In genomic region chrX:129779747-129780146, GRCh38 we compare ENCODE assay signal across 8 cellular contexts. TPM values are rescaled to one million over a fixed set of nuclear protein-coding genes. Genes with fewer than 3 reads are reported as not detected.
DNase-seq lines count a peak whose midpoint lies in the region; ATAC-seq and TF ChIP-seq lines count a peak whose summit lies in the region.

SASH3 (plus strand) TSS chrX:129779949; CDS start chrX:129780098, 149 bp downstream.

- no peaks in the 10 kb centered on the region for H3K9me3 ChIP-seq in colonic mucosa

- peaks cover 50% of the 10 kb centered on the region for H3K4me1 Mint-ChIP-seq in T-helper 2 cell treated with Interferon-gamma antibody and Interleukin-4, amounts not matched to agents 5 μg/mL and 100 μg/mL, for 36 hours (ENCODE audit: low read depth)
- no peaks in the 10 kb centered on the region for H3K4me1 Mint-ChIP-seq in osteocyte (ENCODE audit: unreplicated experiment)

- H3K9me3 Mint-ChIP-seq in T-helper 2 cell treated with Interferon-gamma antibody and Interleukin-4, amounts not matched to agents 5 μg/mL and 100 μg/mL, for 36 hours, result no peaks in the 10 kb centered on the region
- no peaks in the 10 kb centered on the region for H3K9me3 Mint-ChIP-seq in osteocyte (ENCODE audit: unreplicated experiment)

- H3K4me3 ChIP-seq in colonic mucosa, result peak within 1 kb of the TSS; percentile 12

- peak within 1 kb of the TSS; percentile 87 for H3K4me3 Mint-ChIP-seq in T-helper 2 cell treated with Interferon-gamma antibody and Interleukin-4, amounts not matched to agents 5 μg/mL and 100 μg/mL, for 36 hours
- H3K4me3 Mint-ChIP-seq in osteocyte (ENCODE audit: unreplicated experiment), result no peak within 1 kb of the TSS

- H3K9ac ChIP-seq in colonic mucosa (ENCODE audit: low read depth in 2 of 2, low read length in 2 of 2), result peak within 1 kb of the TSS in 1 of 2 donors; percentile 47

- H3K4me1 ChIP-seq in colonic mucosa, result no peaks in the 10 kb centered on the region

- peak within 1 kb of the TSS; percentile 61 for H3K27ac ChIP-seq in colonic mucosa

- TF ChIP-seq POLR2A in GM15510 (IDR thresholded peaks at IDR 0.05; ENCODE audit: borderline replicate concordance, extremely low read depth, insufficient read length), result peak; percentile 84

- no peaks in the 10 kb centered on the region for H3K36me3 ChIP-seq in colonic mucosa

- no peaks in the 10 kb centered on the region for H3K27me3 ChIP-seq in colonic mucosa

- H3K27ac Mint-ChIP-seq in T-helper 2 cell treated with Interferon-gamma antibody and Interleukin-4, amounts not matched to agents 5 μg/mL and 100 μg/mL, for 36 hours, result peak within 1 kb of the TSS; percentile 91
- H3K27ac Mint-ChIP-seq in osteocyte (ENCODE audit: unreplicated experiment), result no peak within 1 kb of the TSS

- peak; percentile 45 for ATAC-seq in HG02759 (IDR thresholded peaks at IDR 0.05; ENCODE audit: unreplicated experiment)

- H3K36me3 Mint-ChIP-seq in T-helper 2 cell treated with Interferon-gamma antibody and Interleukin-4, amounts not matched to agents 5 μg/mL and 100 μg/mL, for 36 hours (ENCODE audit: low read depth), result peaks cover 46% of the 10 kb centered on the region
- no peaks in the 10 kb centered on the region for H3K36me3 Mint-ChIP-seq in osteocyte (ENCODE audit: unreplicated experiment)

- no peaks in the 10 kb centered on the region for H3K27me3 Mint-ChIP-seq in T-helper 2 cell treated with Interferon-gamma antibody and Interleukin-4, amounts not matched to agents 5 μg/mL and 100 μg/mL, for 36 hours (ENCODE audit: low read depth)
- H3K27me3 Mint-ChIP-seq in osteocyte (ENCODE audit: unreplicated experiment), result no peaks in the 10 kb centered on the region

- intact Hi-C loops in colonic mucosa (cut with DNase I), result no loop called here

- no peak for TF ChIP-seq CTCF in colonic mucosa (IDR thresholded peaks at IDR 0.05)
- TF ChIP-seq CTCF in osteocyte (IDR thresholded peaks at IDR 0.05), result no peak

- peak; percentile 66 for DNase-seq in T-helper 2 cell treated with Interferon-gamma antibody and Interleukin-4, amounts not matched to agents 5 μg/mL and 100 μg/mL, for 36 hours (ENCODE audit: low spot score)
- DNase-seq in colonic mucosa (no peak), osteocyte (ENCODE audit: extremely low spot score, unreplicated experiment) (no peak), OCI-M1 (lab: John Stamatoyannopoulos, UW) (no peak), iPS-NIHi7 (ENCODE audit: extremely low spot score) (no peak)
- peak; percentile 68 for DNase-seq in stimulated activated CD4-positive, alpha-beta T cell treated with anti-CD3 and anti-CD28 coated beads, Interleukin-1b, Interleukin-23, amount 100 ng/mL, for 48 hours

RNA-seq across cellular contexts. Expression of gene SASH3, which starts in this region (rescaled TPM):
- 1 to 10 TPM; 2.9 to 4.5 TPM for total RNA-seq in colonic mucosa
- not detected in 2 replicates for total RNA-seq in osteocyte

Comparison
In these comparisons a context has a peak if more than half of its experiments do, and no peak if none do; other contexts are left out.
1. DNase-seq: peak in T-helper 2 cell treated with Interferon-gamma antibody and Interleukin-4, amounts not matched to agents 5 μg/mL and 100 μg/mL, for 36 hours (single experiment) and stimulated activated CD4-positive, alpha-beta T cell treated with anti-CD3 and anti-CD28 coated beads, Interleukin-1b, Interleukin-23, amount 100 ng/mL, for 48 hours (single experiment); none in colonic mucosa (single experiment), osteocyte (single experiment), OCI-M1 (single experiment) and iPS-NIHi7 (single experiment).